ENCODE assay signal across 7 cellular contexts in the genomic region with DNA sequence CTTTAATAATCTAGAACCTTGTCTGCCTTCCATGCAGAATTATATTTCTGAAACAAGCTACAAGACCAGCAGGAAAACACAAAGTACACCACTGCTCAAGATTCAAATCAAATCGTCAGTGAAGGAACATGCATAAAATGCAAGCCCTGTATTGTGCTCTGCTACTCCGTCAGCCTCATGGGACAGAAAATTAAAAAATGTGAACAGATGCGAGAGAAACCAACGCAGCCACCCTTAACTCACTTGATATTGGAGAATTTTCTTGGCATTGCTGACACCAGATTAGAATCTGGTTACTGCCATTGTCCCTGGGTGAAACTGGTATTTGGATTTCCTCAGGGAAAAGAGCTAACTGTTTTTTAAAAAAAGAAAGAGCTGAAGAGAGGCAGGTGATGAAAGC. TPM values are rescaled to one million over a fixed set of nuclear protein-coding genes. Genes with fewer than 3 reads are reported as not detected.
DNase-seq lines count a peak whose midpoint lies in the region; ATAC-seq and TF ChIP-seq lines count a peak whose summit lies in the region.

No MANE protein-coding gene starts in this region.

- H3K27me3 ChIP-seq in body of pancreas (no peaks in the 10 kb centered on the region), suprapubic skin (no peaks in the 10 kb centered on the region), spleen (replicated peaks in 1 of 7) (no peaks in the 10 kb centered on the region)

- TF ChIP-seq CTCF in body of pancreas (IDR thresholded peaks at IDR 0.05) (no peak), suprapubic skin (IDR thresholded peaks at IDR 0.05) (no peak), spleen (IDR thresholded peaks at IDR 0.05 in 8 of 11, conservative IDR thresholded peaks at IDR 0.05 in 3 of 11) (no peak)

- no peak for ATAC-seq in body of pancreas
- no peak for ATAC-seq in memory B cell (ENCODE audit: low read depth)
- ATAC-seq in natural killer cell treated with Interleukin-12 subunit alpha and Interleukin-12 subunit beta and Interleukin-15 and Interleukin-18, amount 100 ng/mL, for 72 hours = no peak

- DNase-seq in NCI-H1694 treated with DMSO at 0.1 percent for 48 hours (lab: John Stamatoyannopoulos, UW) = peak; percentile 56
- no peak for DNase-seq in body of pancreas
- DNase-seq in memory B cell (ENCODE audit: low spot score in 2 of 2) = no peak
- no peak for DNase-seq in suprapubic skin (ENCODE audit: low spot score in 2 of 2)
- DNase-seq in spleen = no peak
- no peak for DNase-seq in natural killer cell treated with Interleukin-12 subunit alpha and Interleukin-12 subunit beta and Interleukin-15 and Interleukin-18, amount 100 ng/mL, for 72 hours (ENCODE audit: low spot score)
- DNase-seq in NCI-H1417 (lab: John Stamatoyannopoulos, UW) = no peak

- no peaks in the 10 kb centered on the region for H3K9me3 Mint-ChIP-seq in memory B cell
- no peaks in the 10 kb centered on the region for H3K9me3 Mint-ChIP-seq in natural killer cell treated with Interleukin-12 subunit alpha and Interleukin-12 subunit beta and Interleukin-15 and Interleukin-18, amount 100 ng/mL, for 72 hours

- no peak overlapping the region for H3K4me3 Mint-ChIP-seq in memory B cell
- no peak overlapping the region for H3K4me3 Mint-ChIP-seq in natural killer cell treated with Interleukin-12 subunit alpha and Interleukin-12 subunit beta and Interleukin-15 and Interleukin-18, amount 100 ng/mL, for 72 hours

- no peak overlapping the region for H3K4me3 ChIP-seq in body of pancreas
- H3K4me3 ChIP-seq in suprapubic skin = no peak overlapping the region
- H3K4me3 ChIP-seq in spleen = no peak overlapping the region

- TF ChIP-seq POLR2A in body of pancreas (IDR thresholded peaks at IDR 0.05) = no peak
- no peak for TF ChIP-seq POLR2A in suprapubic skin (IDR thresholded peaks at IDR 0.05)
- no peak for TF ChIP-seq POLR2A in spleen (IDR thresholded peaks at IDR 0.05)

- peaks cover 69% of the 10 kb centered on the region for H3K4me1 ChIP-seq in body of pancreas
- H3K4me1 ChIP-seq in suprapubic skin = peaks cover 95% of the 10 kb centered on the region
- peaks cover 0 to 61% (median 18%) of the 10 kb centered on the region in 6 donors for H3K4me1 ChIP-seq in spleen

- 64 to 65% methylated on average over 4 of the region's 4 CpGs for WGBS in body of pancreas, 2 donors
- 32% methylated on average over 4 of the region's 4 CpGs for WGBS in suprapubic skin
- 86 to 93% (median 90%) methylated on average over 4 of the region's 4 CpGs for WGBS in spleen, 5 donors

- H3K9me3 ChIP-seq in body of pancreas (no peaks in the 10 kb centered on the region), suprapubic skin (no peaks in the 10 kb centered on the region), spleen (no peaks in the 10 kb centered on the region)

- TF ChIP-seq EP300 in suprapubic skin (IDR thresholded peaks at IDR 0.05) = no peak

- H3K27ac ChIP-seq in body of pancreas = peak overlapping the region in 3 of 4 donors; percentile 43 to 81 (median 69)
- peak overlapping the region; percentile 81 for H3K27ac ChIP-seq in suprapubic skin
- peak overlapping the region in 2 of 8 donors; percentile 24 to 55 for H3K27ac ChIP-seq in spleen

- peaks cover 26% of the 10 kb centered on the region for H3K36me3 Mint-ChIP-seq in memory B cell
- H3K36me3 Mint-ChIP-seq in natural killer cell treated with Interleukin-12 subunit alpha and Interleukin-12 subunit beta and Interleukin-15 and Interleukin-18, amount 100 ng/mL, for 72 hours = no peaks in the 10 kb centered on the region

- peak overlapping the region; percentile 15 for H3K27ac Mint-ChIP-seq in memory B cell
- H3K27ac Mint-ChIP-seq in natural killer cell treated with Interleukin-12 subunit alpha and Interleukin-12 subunit beta and Interleukin-15 and Interleukin-18, amount 100 ng/mL, for 72 hours = peak overlapping the region in 1 of 2 donors; percentile 23

- intact Hi-C loops in body of pancreas (cut with DNase I) = no loop called here
- intact Hi-C loops in spleen (cut with DNase I; ENCODE audit: low total_unique reads) = no loop called here

- H3K36me3 ChIP-seq in body of pancreas (replicated peaks in 1 of 2; ENCODE audit: insufficient read depth in 1 of 2, low read depth in 2 of 2) (peaks cover 0 to 4% of the 10 kb centered on the region in 2 donors), suprapubic skin (peaks cover 38% of the 10 kb centered on the region), spleen (peaks cover 0 to 97% (median 21%) of the 10 kb centered on the region in 6 donors)

- no peaks in the 10 kb centered on the region for H3K27me3 Mint-ChIP-seq in memory B cell
- H3K27me3 Mint-ChIP-seq in natural killer cell treated with Interleukin-12 subunit alpha and Interleukin-12 subunit beta and Interleukin-15 and Interleukin-18, amount 100 ng/mL, for 72 hours = no peaks in the 10 kb centered on the region

- peaks cover 3% of the 10 kb centered on the region for H3K4me1 Mint-ChIP-seq in memory B cell
- peaks cover 10 to 12% of the 10 kb centered on the region in 2 donors for H3K4me1 Mint-ChIP-seq in natural killer cell treated with Interleukin-12 subunit alpha and Interleukin-12 subunit beta and Interleukin-15 and Interleukin-18, amount 100 ng/mL, for 72 hours (ENCODE audit: low read depth in 2 of 2)

RNA-seq across cellular contexts. Expression of a gene that starts 23.6 kb away (rescaled TPM):
- total RNA-seq in body of pancreas (100 to 1,000 TPM; 265 to 341 TPM), suprapubic skin (1,000 to 10,000 TPM; 1,379 to 1,734 (median 1,554) TPM), spleen (100 to 1,000 TPM; 191 to 397 (median 338) TPM)
- 100 to 1,000 TPM; 163 to 437 (median 230) TPM for polyA plus RNA-seq in spleen
- 100 to 1,000 TPM in 1 of 2 donors, 10 to 100 TPM in 1; 95.1 to 137 TPM for total RNA-seq in natural killer cell treated with Interleukin-12 subunit alpha and Interleukin-12 subunit beta and Interleukin-15 and Interleukin-18, amount 100 ng/mL, for 72 hours
